8 cellular contexts compared by ENCODE assay signal in genomic region chr15:77907824-77908751, GRCh38.
DNase-seq lines count a peak whose midpoint lies in the region; ATAC-seq and TF ChIP-seq lines count a peak whose summit lies in the region.

No MANE protein-coding gene starts in this region.

- H3K4me3 Mint-ChIP-seq in T-helper 17 cell (no peak overlapping the region), endothelial cell (ENCODE audit: unreplicated experiment) (no peak overlapping the region)

- DNase-seq in DMS 273 (lab: John Stamatoyannopoulos, UW; ENCODE audit: unreplicated experiment) (peak; percentile 86), HUDEP-2 (lab: John Stamatoyannopoulos, UW; ENCODE audit: unreplicated experiment in 76 of 76) (peak in 65 of 76 experiments; percentile 6 to 77 (median 56)), T-helper 17 cell (peak in 1 of 3 donors; percentile 25), endothelial cell (ENCODE audit: low spot score) (peak; percentile 77), renal cortical epithelial cell (ENCODE audit: low read depth) (peak; percentile 52)

- H3K4me1 Mint-ChIP-seq in T-helper 17 cell (peaks cover 8% of the 10 kb centered on the region), endothelial cell (ENCODE audit: unreplicated experiment) (no peaks in the 10 kb centered on the region)

- no peak overlapping the region for H3K27ac Mint-ChIP-seq in T-helper 17 cell
- H3K27ac Mint-ChIP-seq in endothelial cell (ENCODE audit: unreplicated experiment), result no peak overlapping the region

- peak; percentile 44 for TF ChIP-seq CTCF in endothelial cell (IDR thresholded peaks at IDR 0.05; ENCODE audit: unreplicated experiment)

- H3K27me3 Mint-ChIP-seq in T-helper 17 cell (peaks cover 12% of the 10 kb centered on the region), endothelial cell (ENCODE audit: unreplicated experiment) (peaks cover 4% of the 10 kb centered on the region)

- no peaks in the 10 kb centered on the region for H3K9me3 ChIP-seq in T-helper 17 cell (ENCODE audit: control insufficient read depth, low read length, poor library complexity, severe bottlenecking)

- no peaks in the 10 kb centered on the region for H3K36me3 Mint-ChIP-seq in T-helper 17 cell (ENCODE audit: low read depth)
- no peaks in the 10 kb centered on the region for H3K36me3 Mint-ChIP-seq in endothelial cell (ENCODE audit: low read depth, unreplicated experiment)

- H3K9me3 Mint-ChIP-seq in endothelial cell (ENCODE audit: unreplicated experiment), result no peaks in the 10 kb centered on the region

- ATAC-seq in T-helper 17 cell, result peak; percentile 42
- no peak for ATAC-seq in HG03442 (IDR thresholded peaks at IDR 0.05; ENCODE audit: unreplicated experiment)
- ATAC-seq in HG02981 (IDR thresholded peaks at IDR 0.05; ENCODE audit: unreplicated experiment), result no peak
- no peak for ATAC-seq in HG02571 (IDR thresholded peaks at IDR 0.05; ENCODE audit: unreplicated experiment)
